ENCODE assay signal across 23 cellular contexts in the genomic region with DNA sequence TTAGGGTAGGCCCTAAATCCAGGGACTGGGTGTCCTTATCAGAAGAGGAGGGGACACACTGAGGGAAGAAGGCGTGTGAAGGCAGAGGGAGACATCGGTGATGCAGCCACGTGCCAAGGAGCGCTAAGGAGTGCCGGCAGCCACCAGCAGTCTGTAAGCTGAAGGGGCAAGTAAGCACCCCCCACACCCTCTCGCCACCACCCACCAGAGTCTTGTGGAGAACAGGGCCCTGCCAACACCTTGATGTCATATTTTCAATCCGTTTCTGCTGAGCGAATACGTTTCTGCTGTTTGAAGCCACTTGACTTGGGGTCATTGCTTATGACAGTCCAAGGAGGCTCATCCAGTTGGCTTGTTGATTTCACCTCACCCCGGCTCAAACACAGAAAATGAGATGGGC. TPM values are rescaled to one million over a fixed set of nuclear protein-coding genes. Genes with fewer than 3 reads are reported as not detected.
DNase-seq lines count a peak whose midpoint lies in the region; ATAC-seq and TF ChIP-seq lines count a peak whose summit lies in the region.
"Had no signal": no experiment of that assay in that cellular context is flagged by ENCODE, and none has a peak within 500 bp of the region (broad histone marks: within the 10 kb centered on the region; RNA-seq: fewer than 3 reads in every experiment).

No MANE protein-coding gene starts in this region.

- TF ChIP-seq CTCF in WERI-Rb-1 (IDR thresholded peaks at IDR 0.05; ENCODE audit: low read depth, low read length), result no peak
- no peak for TF ChIP-seq CTCF in breast epithelium (IDR thresholded peaks at IDR 0.05)

- TF ChIP-seq POLR2A in breast epithelium (IDR thresholded peaks at IDR 0.05), result no peak

- CTCF ChIA-PET in activated naive CD4-positive, alpha-beta T cell treated with anti-CD3 and anti-CD28 coated beads for 36 hours (lab: Charles Lee), result interaction anchor here (0.7 to 1.2 kb wide), 4 partner anchors 15 to 717 kb away, joined by 4 to 6 read pairs (median 4); no protein-coding TSS in a partner anchor
- CTCF ChIA-PET in naive thymus-derived CD4-positive, alpha-beta T cell (lab: Charles Lee), result interaction anchor here (0.8 to 2.1 kb wide), 3 partner anchors 14 to 38 kb away, joined by 3 to 12 read pairs (median 4); partner anchors contain the start of gene RGS10

- H3K36me3 Mint-ChIP-seq in activated naive CD4-positive, alpha-beta T cell treated with anti-CD3 and anti-CD28 coated beads for 36 hours (ENCODE audit: low read depth), result peaks cover 58% of the 10 kb centered on the region
- H3K36me3 Mint-ChIP-seq in activated naive CD4-positive, alpha-beta T cell treated with anti-CD3 and anti-CD28 coated beads, Interleukin-2, amount 50 U/mL, for 72 hours, result peaks cover 27 to 62% of the 10 kb centered on the region in 2 donors
- peaks cover 7 to 54% (median 25%) of the 10 kb centered on the region in 5 donors for H3K36me3 Mint-ChIP-seq in naive thymus-derived CD4-positive, alpha-beta T cell
- H3K36me3 Mint-ChIP-seq: type B pancreatic cell had no signal

- intact Hi-C loops in activated naive CD4-positive, alpha-beta T cell treated with anti-CD3 and anti-CD28 coated beads for 36 hours (cut with micrococcal nuclease), result no loop called here
- intact Hi-C loops in naive thymus-derived CD4-positive, alpha-beta T cell (cut with micrococcal nuclease), result loop anchor here (5.0 to 10.0 kb wide), 3 partner anchors 93 to 810 kb away; partner anchors contain the start of genes BAG3 (in 1 of the 2) and TIAL1 (in 1 of the 2)
- intact Hi-C loops in breast epithelium (cut with DNase I; ENCODE audit: low total_unique reads), result no loop called here

- no peaks in the 10 kb centered on the region for H3K9me3 ChIP-seq in WERI-Rb-1 (ENCODE audit: severe bottlenecking)
- H3K9me3 ChIP-seq in naive thymus-derived CD4-positive, alpha-beta T cell (ENCODE audit: control insufficient read depth in 2 of 3, low read length in 3 of 3), result no peaks in the 10 kb centered on the region
- H3K9me3 ChIP-seq in thymus (ENCODE audit: control insufficient read depth), result no peaks in the 10 kb centered on the region
- no peaks in the 10 kb centered on the region for H3K9me3 ChIP-seq in breast epithelium
- H3K9me3 ChIP-seq: gastrocnemius medialis had no signal

- no peak for ATAC-seq in activated naive CD4-positive, alpha-beta T cell treated with anti-CD3 and anti-CD28 coated beads, Interleukin-2, amount 50 U/mL, for 72 hours
- ATAC-seq in naive thymus-derived CD4-positive, alpha-beta T cell, result no peak
- ATAC-seq: left ventricle myocardium superior had no signal

- POLR2A ChIA-PET in naive thymus-derived CD4-positive, alpha-beta T cell (lab: Charles Lee), result interaction anchor here (0.7 to 12.5 kb wide), 7 partner anchors 9 to 94 kb away, joined by 3 to 169 read pairs (median 7); partner anchors contain the start of gene RGS10

- H3K4me3 ChIP-seq in WERI-Rb-1 (ENCODE audit: low read depth, low read length) (no peak overlapping the region), thymus (ENCODE audit: low read length) (no peak overlapping the region), breast epithelium (no peak overlapping the region)
- peak overlapping the region; percentile 40 for H3K4me3 ChIP-seq in naive thymus-derived CD4-positive, alpha-beta T cell (ENCODE audit: low read length)
- H3K4me3 ChIP-seq: gastrocnemius medialis, skin epidermis had no signal

- no peaks in the 10 kb centered on the region for H3K27me3 Mint-ChIP-seq in activated naive CD4-positive, alpha-beta T cell treated with anti-CD3 and anti-CD28 coated beads for 36 hours (ENCODE audit: low read depth)
- H3K27me3 Mint-ChIP-seq in naive thymus-derived CD4-positive, alpha-beta T cell, result no peaks in the 10 kb centered on the region
- H3K27me3 Mint-ChIP-seq: activated CD4-positive, alpha-beta memory T cell treated with anti-CD3 and anti-CD28 coated beads for 36 hours had no signal

- H3K9me3 Mint-ChIP-seq in activated naive CD4-positive, alpha-beta T cell treated with anti-CD3 and anti-CD28 coated beads for 36 hours, result no peaks in the 10 kb centered on the region
- no peaks in the 10 kb centered on the region for H3K9me3 Mint-ChIP-seq in activated naive CD4-positive, alpha-beta T cell treated with anti-CD3 and anti-CD28 coated beads, Interleukin-2, amount 50 U/mL, for 72 hours
- peaks cover 0 to 4% (median 0%) of the 10 kb centered on the region in 11 donors for H3K9me3 Mint-ChIP-seq in naive thymus-derived CD4-positive, alpha-beta T cell
- H3K9me3 Mint-ChIP-seq: activated CD4-positive, alpha-beta memory T cell treated with anti-CD3 and anti-CD28 coated beads for 36 hours; type B pancreatic cell had no signal

- peaks cover 5% of the 10 kb centered on the region for H3K36me3 ChIP-seq in WERI-Rb-1
- peaks cover 4 to 16% (median 5%) of the 10 kb centered on the region in 3 experiments for H3K36me3 ChIP-seq in naive thymus-derived CD4-positive, alpha-beta T cell (ENCODE audit: control insufficient read depth in 2 of 3, insufficient read depth in 3 of 3, low read length in 3 of 3)
- H3K36me3 ChIP-seq in thymus (ENCODE audit: control insufficient read depth, insufficient read depth), result peaks cover 22% of the 10 kb centered on the region
- H3K36me3 ChIP-seq in breast epithelium, result no peaks in the 10 kb centered on the region
- H3K36me3 ChIP-seq: gastrocnemius medialis had no signal

- peak overlapping the region; percentile 62 for H3K27ac Mint-ChIP-seq in activated naive CD4-positive, alpha-beta T cell treated with anti-CD3 and anti-CD28 coated beads for 36 hours
- H3K27ac Mint-ChIP-seq in activated naive CD4-positive, alpha-beta T cell treated with anti-CD3 and anti-CD28 coated beads, Interleukin-2, amount 50 U/mL, for 72 hours, result peak overlapping the region in 1 of 2 donors; percentile 34
- H3K27ac Mint-ChIP-seq in naive thymus-derived CD4-positive, alpha-beta T cell, result peak overlapping the region; percentile 61 to 100 (median 99)
- H3K27ac Mint-ChIP-seq: type B pancreatic cell had no signal

- no peak for DNase-seq in activated naive CD4-positive, alpha-beta T cell treated with anti-CD3 and anti-CD28 coated beads for 36 hours
- no peak for DNase-seq in activated naive CD4-positive, alpha-beta T cell treated with anti-CD3 and anti-CD28 coated beads, Interleukin-2, amount 50 U/mL, for 72 hours (ENCODE audit: low spot score in 2 of 2)
- DNase-seq in WERI-Rb-1, result no peak
- peak in 1 of 9 donors; percentile 42 for DNase-seq in naive thymus-derived CD4-positive, alpha-beta T cell
- DNase-seq in breast epithelium (ENCODE audit: low spot score in 2 of 2), result no peak
- no peak for DNase-seq in stimulated activated CD4-positive, alpha-beta T cell treated with anti-CD3 and anti-CD28 coated beads, Interleukin-4, amount 100 ng/mL, for 24 hours
- DNase-seq in AG08395 (ENCODE audit: low spot score), result no peak
- DNase-seq: ACHN; activated CD4-positive, alpha-beta memory T cell treated with anti-CD3 and anti-CD28 coated beads for 36 hours; Calu3; dermis blood vessel endothelial cell; gastrocnemius medialis; hypothalamus; left ventricle myocardium superior; NCI-H1105; NCI-H187 treated with DMSO at 0.1 percent for 48 hours; NCI-H524; Right ventricle myocardium superior; stimulated activated CD8-positive, alpha-beta memory T cell treated with anti-CD3 and anti-CD28 coated beads, Interleukin-4, amount 100 ng/mL, for 48 hours; T-helper 9 cell had no signal

- H3K27me3 ChIP-seq in WERI-Rb-1 (ENCODE audit: insufficient read depth, low read depth, severe bottlenecking), result no peaks in the 10 kb centered on the region
- H3K27me3 ChIP-seq in naive thymus-derived CD4-positive, alpha-beta T cell (ENCODE audit: control insufficient read depth in 2 of 2, insufficient read depth in 2 of 2, low read length in 2 of 2), result no peaks in the 10 kb centered on the region
- H3K27me3 ChIP-seq in thymus (ENCODE audit: control insufficient read depth, insufficient read depth), result no peaks in the 10 kb centered on the region
- H3K27me3 ChIP-seq in breast epithelium, result no peaks in the 10 kb centered on the region
- H3K27me3 ChIP-seq: gastrocnemius medialis had no signal

- H3K27ac ChIP-seq in WERI-Rb-1, result peak overlapping the region; percentile 57; the same call in 1 of the 2 replicates
- peak overlapping the region; percentile 98 for H3K27ac ChIP-seq in naive thymus-derived CD4-positive, alpha-beta T cell (ENCODE audit: low read depth, low read length)
- H3K27ac ChIP-seq in thymus (ENCODE audit: low read depth), result peak overlapping the region; percentile 94
- H3K27ac ChIP-seq in breast epithelium, result no peak overlapping the region
- H3K27ac ChIP-seq: gastrocnemius medialis, skin epidermis had no signal

- 62% methylated on average over 10 of the region's 10 CpGs for WGBS in thymus

- H3K4me1 ChIP-seq in naive thymus-derived CD4-positive, alpha-beta T cell (ENCODE audit: control insufficient read depth in 2 of 2, insufficient read depth in 2 of 2, low read length in 2 of 2), result peaks cover 39 to 82% of the 10 kb centered on the region in 2 donors
- H3K4me1 ChIP-seq in thymus (ENCODE audit: control insufficient read depth, insufficient read depth, low read length) (peaks cover 69% of the 10 kb centered on the region), breast epithelium (no peaks in the 10 kb centered on the region)
- H3K4me1 ChIP-seq: gastrocnemius medialis had no signal

- H3K4me1 Mint-ChIP-seq in activated naive CD4-positive, alpha-beta T cell treated with anti-CD3 and anti-CD28 coated beads for 36 hours (ENCODE audit: low read depth), result peaks cover 81% of the 10 kb centered on the region
- peaks cover 46 to 98% (median 88%) of the 10 kb centered on the region in 7 donors for H3K4me1 Mint-ChIP-seq in naive thymus-derived CD4-positive, alpha-beta T cell

- no peak overlapping the region for H3K4me3 Mint-ChIP-seq in activated naive CD4-positive, alpha-beta T cell treated with anti-CD3 and anti-CD28 coated beads for 36 hours
- peak overlapping the region in 9 of 10 donors; percentile 62 to 89 (median 78) for H3K4me3 Mint-ChIP-seq in naive thymus-derived CD4-positive, alpha-beta T cell
- H3K4me3 Mint-ChIP-seq: activated CD4-positive, alpha-beta memory T cell treated with anti-CD3 and anti-CD28 coated beads for 36 hours; type B pancreatic cell had no signal

RNA-seq across cellular contexts. Expression of gene RGS10, which starts 37.9 kb away (rescaled TPM):
- total RNA-seq in activated naive CD4-positive, alpha-beta T cell treated with anti-CD3 and anti-CD28 coated beads for 36 hours, result 100 to 1,000 TPM; 234 to 240 TPM
- 100 to 1,000 TPM; 183 to 251 TPM for total RNA-seq in activated naive CD4-positive, alpha-beta T cell treated with anti-CD3 and anti-CD28 coated beads, Interleukin-2, amount 50 U/mL, for 72 hours
- total RNA-seq in naive thymus-derived CD4-positive, alpha-beta T cell, result 100 to 1,000 TPM in 4 of 5 experiments, 10 to 100 TPM in 1; 89.5 to 206 (median 149) TPM
- 100 to 1,000 TPM; 407 to 462 TPM for polyA plus RNA-seq in naive thymus-derived CD4-positive, alpha-beta T cell
- 304 TPM for polyA plus RNA-seq in thymus
- 10 to 100 TPM; 34.0 to 39.2 (median 36.4) TPM for total RNA-seq in breast epithelium

Comparison
In these comparisons a context has a peak if more than half of its experiments do, and no peak if none do; other contexts are left out.
1. H3K27ac ChIP-seq: peak in WERI-Rb-1 (single experiment), naive thymus-derived CD4-positive, alpha-beta T cell (single experiment) and thymus (single experiment); none in breast epithelium (0 of 2).
2. intact Hi-C loops: an anchor here in naive thymus-derived CD4-positive, alpha-beta T cell (5.0 to 10.0 kb wide); none called in activated naive CD4-positive, alpha-beta T cell treated with anti-CD3 and anti-CD28 coated beads for 36 hours and breast epithelium.